12 cellular contexts compared by ENCODE assay signal in genomic region chr5:61357745-61358144, GRCh38. TPM values are rescaled to one million over a fixed set of nuclear protein-coding genes. Genes with fewer than 3 reads are reported as not detected.
DNase-seq lines count a peak whose midpoint lies in the region; ATAC-seq and TF ChIP-seq lines count a peak whose summit lies in the region.
"Had no signal": no experiment of that assay in that cellular context is flagged by ENCODE, and none has a peak within 500 bp of the region (broad histone marks: within the 10 kb centered on the region; RNA-seq: fewer than 3 reads in every experiment).

No MANE protein-coding gene starts in this region.

- in situ Hi-C loops in GM13977 (cut with MboI; ENCODE audit: low pct_unique_long_range_greater_than_20kb, low sequenced_read_pairs, unreplicated experiment), result no loop called here

- H3K9me3 ChIP-seq in SU-DHL-6 (ENCODE audit: insufficient read depth, low read length), result peaks cover 8% of the 10 kb centered on the region; the same call in 1 of the 2 replicates
- H3K9me3 ChIP-seq in vagina, result no peaks in the 10 kb centered on the region
- H3K9me3 ChIP-seq: prostate gland had no signal

- no peaks in the 10 kb centered on the region for H3K9me2 ChIP-seq in SU-DHL-6 (replicated peaks; ENCODE audit: insufficient read depth, low read length)

- no peaks in the 10 kb centered on the region for H3K36me3 ChIP-seq in BJ (ENCODE audit: control insufficient read depth, insufficient read depth, low read length)
- no peaks in the 10 kb centered on the region for H3K36me3 ChIP-seq in SU-DHL-6 (ENCODE audit: low read length)
- H3K36me3 ChIP-seq in vagina, result no peaks in the 10 kb centered on the region
- H3K36me3 ChIP-seq: prostate gland had no signal

- DNase-seq in BJ (ENCODE audit: low read depth) (no peak), GM13977 (ENCODE audit: low spot score) (no peak), iPS-NIHi11 (ENCODE audit: low spot score) (peak; percentile 13), NCI-H2196 treated with DMSO at 0.1 percent for 48 hours (lab: John Stamatoyannopoulos, UW; ENCODE audit: unreplicated experiment) (no peak), vagina (ENCODE audit: extremely low spot score in 2 of 2) (no peak)
- DNase-seq: activated CD4-positive, CD25-positive, alpha-beta regulatory T cell; hippocampal formation; NCI-H510A treated with DMSO at 0.1 percent for 48 hours had no signal

- no peak overlapping the region for H3K27ac Mint-ChIP-seq in stimulated activated memory B cell treated with anti-CD40 and anti-IgM and Interleukin-4, amounts not matched to agents 10 μg/mL and 1 μg/mL and 100 μg/mL, for 72 hours

- no peaks in the 10 kb centered on the region for H3K27me3 Mint-ChIP-seq in stimulated activated memory B cell treated with anti-CD40 and anti-IgM and Interleukin-4, amounts not matched to agents 10 μg/mL and 1 μg/mL and 100 μg/mL, for 72 hours

- no peaks in the 10 kb centered on the region for H3K27me3 ChIP-seq in BJ (ENCODE audit: control insufficient read depth, insufficient read depth, low read length)
- H3K27me3 ChIP-seq in SU-DHL-6 (ENCODE audit: low read length), result no peaks in the 10 kb centered on the region
- H3K27me3 ChIP-seq in vagina, result no peaks in the 10 kb centered on the region

- H3K36me3 Mint-ChIP-seq in stimulated activated memory B cell treated with anti-CD40 and anti-IgM and Interleukin-4, amounts not matched to agents 10 μg/mL and 1 μg/mL and 100 μg/mL, for 72 hours, result peaks cover 30% of the 10 kb centered on the region

- H3K4me3 ChIP-seq in BJ (ENCODE audit: low read depth, low read length), result no peak overlapping the region
- no peak overlapping the region for H3K4me3 ChIP-seq in SU-DHL-6 (ENCODE audit: insufficient read depth, low read length, poor library complexity, severe bottlenecking)
- no peak overlapping the region for H3K4me3 ChIP-seq in vagina
- H3K4me3 ChIP-seq: prostate gland had no signal

- no peaks in the 10 kb centered on the region for H3F3A ChIP-seq in SU-DHL-6 (ENCODE audit: insufficient read depth)

- H3K4me1 Mint-ChIP-seq in stimulated activated memory B cell treated with anti-CD40 and anti-IgM and Interleukin-4, amounts not matched to agents 10 μg/mL and 1 μg/mL and 100 μg/mL, for 72 hours, result peaks cover 30% of the 10 kb centered on the region

- H3K27ac ChIP-seq in SU-DHL-6 (ENCODE audit: low read depth, low read length), result no peak overlapping the region
- H3K27ac ChIP-seq in vagina, result no peak overlapping the region
- H3K27ac ChIP-seq: prostate gland had no signal

- POLR2A ChIA-PET in BJ (lab: Charles Lee), result interaction anchor here (0.6 kb wide), 1 partner anchor 245 kb away, joined by 3 read pairs; no protein-coding TSS in a partner anchor

- no peak overlapping the region for H3K9ac ChIP-seq in SU-DHL-6 (ENCODE audit: low read length)

- ATAC-seq in HG03439 (IDR thresholded peaks at IDR 0.05; ENCODE audit: unreplicated experiment), result no peak
- no peak for ATAC-seq in stimulated activated memory B cell treated with anti-CD40 and anti-IgM and Interleukin-4, amounts not matched to agents 10 μg/mL and 1 μg/mL and 100 μg/mL, for 72 hours

- no peak overlapping the region for H2AFZ ChIP-seq in SU-DHL-6 (ENCODE audit: low read depth, low read length, severe bottlenecking)

- TF ChIP-seq CTCF in BJ (IDR thresholded peaks at IDR 0.05; ENCODE audit: insufficient read depth, low read depth, low read length), result peak; percentile 28; the same call in 1 of the 2 replicates
- TF ChIP-seq CTCF in GM13977 (IDR thresholded peaks at IDR 0.05; ENCODE audit: extremely low read depth, insufficient read depth, missing control alignments), result peak; percentile 31
- peak; percentile 13 for TF ChIP-seq CTCF in SU-DHL-6 (IDR thresholded peaks at IDR 0.05; ENCODE audit: insufficient read depth, low read length, poor library complexity, severe bottlenecking)
- TF ChIP-seq CTCF in vagina (IDR thresholded peaks at IDR 0.05), result no peak

- H3K4me2 ChIP-seq in SU-DHL-6 (ENCODE audit: low read depth, low read length, poor library complexity, severe bottlenecking), result no peak overlapping the region

- peaks cover 12% of the 10 kb centered on the region for H3K4me1 ChIP-seq in vagina
- H3K4me1 ChIP-seq: prostate gland had no signal

- no peaks in the 10 kb centered on the region for H3K79me2 ChIP-seq in SU-DHL-6 (ENCODE audit: insufficient read depth, low read length)

- no peak for TF ChIP-seq POLR2A in vagina (IDR thresholded peaks at IDR 0.05)

- intact Hi-C loops in vagina (cut with DNase I), result loop anchor here (5.0 kb wide), 1 partner anchor 585 kb away; no protein-coding TSS in a partner anchor

- peaks cover 8% of the 10 kb centered on the region for H3K9me3 Mint-ChIP-seq in stimulated activated memory B cell treated with anti-CD40 and anti-IgM and Interleukin-4, amounts not matched to agents 10 μg/mL and 1 μg/mL and 100 μg/mL, for 72 hours

- H3K4me3 Mint-ChIP-seq in stimulated activated memory B cell treated with anti-CD40 and anti-IgM and Interleukin-4, amounts not matched to agents 10 μg/mL and 1 μg/mL and 100 μg/mL, for 72 hours, result no peak overlapping the region

- H4K20me1 ChIP-seq in SU-DHL-6 (ENCODE audit: low read depth, low read length), result no peaks in the 10 kb centered on the region

- CTCF ChIA-PET in BJ (lab: Yijun Ruan, JAX), result interaction anchor here (1.2 kb wide), 2 partner anchors 11 to 15 kb away, joined by 3 read pairs; no protein-coding TSS in a partner anchor

RNA-seq across cellular contexts. Expression of gene ZSWIM6, which starts 25.7 kb away (rescaled TPM):
- polyA plus RNA-seq in BJ (2011; rRNA removed), result 11.1 and 11.8 TPM in 2 replicates
- polyA minus RNA-seq in BJ (2011; rRNA and poly(A)+ RNA removed), result 22.9 and 28.0 TPM in 2 replicates
- total RNA-seq in vagina, result 16.7 TPM

Comparison
In these comparisons a context has a peak if more than half of its experiments do, and no peak if none do; other contexts are left out.
1. CTCF ChIP-seq: peak in BJ (single experiment), GM13977 (single experiment) and SU-DHL-6 (single experiment); none in vagina (0 of 3).